8 cellular contexts compared by ENCODE assay signal in genomic region chr5:108728566-108729305, GRCh38. TPM values are rescaled to one million over a fixed set of nuclear protein-coding genes. Genes with fewer than 3 reads are reported as not detected.
DNase-seq lines count a peak whose midpoint lies in the region; ATAC-seq and TF ChIP-seq lines count a peak whose summit lies in the region.

No MANE protein-coding gene starts in this region.

- peak overlapping the region; percentile 98 for H3K27ac ChIP-seq in upper lobe of right lung

- peak; percentile 21 for DNase-seq in activated CD4-positive, CD25-positive, alpha-beta regulatory T cell treated with anti-CD3 and anti-CD28 coated beads, Interleukin-2, amount 50 U/mL, for 16 hours (ENCODE audit: low read depth, low spot score)
- no peak for DNase-seq in activated CD4-positive, CD25-positive, alpha-beta regulatory T cell (lab: John Stamatoyannopoulos, UW)
- DNase-seq in activated B cell treated with CpG ODN at 0.5 μM for 24 hours (no peak), neural crest cell (ENCODE audit: low read depth, low spot score) (no peak), upper lobe of right lung (no peak), NCI-H524 (lab: John Stamatoyannopoulos, UW) (no peak)
- peak; percentile 21 for DNase-seq in effector CD4-positive, alpha-beta T cell

- no peaks in the 10 kb centered on the region for H3K36me3 ChIP-seq in upper lobe of right lung

- CTCF ChIA-PET in activated B cell treated with CpG ODN at 0.5 μM for 24 hours (lab: Charles Lee), result no interaction called here

- TF ChIP-seq CTCF in activated B cell treated with CpG ODN at 0.5 μM for 24 hours (IDR thresholded peaks at IDR 0.05), result no peak
- no peak for TF ChIP-seq CTCF in neural crest cell (conservative IDR thresholded peaks at IDR 0.05)
- TF ChIP-seq CTCF in upper lobe of right lung (IDR thresholded peaks at IDR 0.05), result no peak

- ATAC-seq in HG03196 (IDR thresholded peaks at IDR 0.05; ENCODE audit: unreplicated experiment) (peak; percentile 38), activated B cell treated with CpG ODN at 0.5 μM for 24 hours (ENCODE audit: low read depth) (peak; percentile 49), upper lobe of right lung (peak; percentile 52)

- intact Hi-C loops in activated B cell treated with CpG ODN at 0.5 μM for 24 hours (cut with micrococcal nuclease) (loop anchor here (1.0 to 5.0 kb wide), 7 partner anchors 20 to 1644 kb away; partner anchors contain the start of gene MAN2A1), upper lobe of right lung (cut with DNase I) (no loop called here)

- H3K36me3 Mint-ChIP-seq in activated B cell treated with CpG ODN at 0.5 μM for 24 hours (ENCODE audit: low read depth), result peaks cover 5% of the 10 kb centered on the region
- H3K36me3 Mint-ChIP-seq in neural crest cell (ENCODE audit: low read depth), result no peaks in the 10 kb centered on the region

- H3K4me1 Mint-ChIP-seq in activated B cell treated with CpG ODN at 0.5 μM for 24 hours, result peaks cover 50% of the 10 kb centered on the region
- H3K4me1 Mint-ChIP-seq in neural crest cell, result peaks cover 28% of the 10 kb centered on the region

- no peaks in the 10 kb centered on the region for H3K27me3 ChIP-seq in upper lobe of right lung

- H3K4me3 ChIP-seq in upper lobe of right lung, result peak overlapping the region; percentile 70

- H3K9me3 ChIP-seq in upper lobe of right lung, result no peaks in the 10 kb centered on the region

- H3K27ac Mint-ChIP-seq in activated B cell treated with CpG ODN at 0.5 μM for 24 hours (peak overlapping the region; percentile 96), neural crest cell (ENCODE audit: unreplicated experiment) (peak overlapping the region; percentile 98)

- peak overlapping the region; percentile 85 for H3K4me3 Mint-ChIP-seq in activated B cell treated with CpG ODN at 0.5 μM for 24 hours
- H3K4me3 Mint-ChIP-seq in neural crest cell, result peak overlapping the region; percentile 90

- H3K9me3 Mint-ChIP-seq in activated B cell treated with CpG ODN at 0.5 μM for 24 hours (no peaks in the 10 kb centered on the region), neural crest cell (peaks cover 2% of the 10 kb centered on the region)

- POLR2A ChIA-PET in activated B cell treated with CpG ODN at 0.5 μM for 24 hours (lab: Charles Lee), result interaction anchor here (0.6 to 4.8 kb wide), 13 partner anchors 8 to 967 kb away, joined by 3 to 71 read pairs (median 4); partner anchors contain the start of genes FBXL17, FER and PJA2

- H3K27me3 Mint-ChIP-seq in activated B cell treated with CpG ODN at 0.5 μM for 24 hours (no peaks in the 10 kb centered on the region), neural crest cell (ENCODE audit: low read depth) (no peaks in the 10 kb centered on the region)

- H3K4me1 ChIP-seq in upper lobe of right lung, result peaks cover 10% of the 10 kb centered on the region

RNA-seq across cellular contexts. Expression of gene FER, which starts 19.0 kb away (rescaled TPM):
- total RNA-seq in activated B cell treated with CpG ODN at 0.5 μM for 24 hours, result 17.3 and 19.1 TPM in 2 replicates
- 25.4 and 28.4 TPM in 2 replicates for total RNA-seq in neural crest cell
- total RNA-seq in upper lobe of right lung, result 33.6 TPM

Comparison
In these comparisons a context has a peak if more than half of its experiments do, and no peak if none do; other contexts are left out.
1. DNase-seq: peak in activated CD4-positive, CD25-positive, alpha-beta regulatory T cell treated with anti-CD3 and anti-CD28 coated beads, Interleukin-2, amount 50 U/mL, for 16 hours (single experiment) and effector CD4-positive, alpha-beta T cell (single experiment); none in activated CD4-positive, CD25-positive, alpha-beta regulatory T cell (0 of 4), activated B cell treated with CpG ODN at 0.5 μM for 24 hours (single experiment), neural crest cell (single experiment), upper lobe of right lung (single experiment) and NCI-H524 (0 of 2).
2. Peak in every context shown above with its lines, with median percentiles within 50 percentile points of each other: ATAC-seq.